In the genomic region with DNA sequence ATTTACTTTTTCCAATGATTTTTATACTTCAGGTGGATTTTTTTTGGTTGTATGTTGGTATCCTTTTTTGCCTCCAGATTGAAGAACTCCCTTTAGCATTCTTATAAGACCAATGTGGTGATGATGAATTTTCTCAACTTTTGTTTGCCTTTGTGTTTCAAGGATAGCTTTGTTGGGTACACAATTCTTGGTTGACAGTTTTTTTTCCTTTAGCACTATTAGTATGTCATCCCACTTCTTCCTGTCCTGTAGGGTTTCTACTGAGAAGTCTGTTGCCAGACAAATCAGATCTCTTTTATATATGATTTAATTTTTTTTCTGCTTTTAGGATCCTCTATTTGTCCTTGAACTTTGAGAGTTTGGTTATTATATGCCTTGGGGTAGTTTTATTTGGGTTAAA, we compare ENCODE assay signal across 9 cellular contexts.
"Had no signal": no experiment of that assay in that cellular context is flagged by ENCODE, and none has a peak within 500 bp of the region (broad histone marks: within the 10 kb centered on the region; RNA-seq: fewer than 3 reads in every experiment).

No MANE protein-coding gene starts in this region.

- H3K4me1 ChIP-seq: HAP-1 had no signal

- H3K27ac Mint-ChIP-seq: GM23338, H9, HFFc6 had no signal

- H3K27ac ChIP-seq: GM23248 had no signal

- H3K4me3 Mint-ChIP-seq: GM23338, H9, HFFc6 had no signal

- H3K36me3 ChIP-seq: HAP-1 had no signal

- H3K9ac ChIP-seq: GM23248 had no signal

- ATAC-seq: GM23338, HCT116 had no signal

- H3K4me3 ChIP-seq: GM23248, GM23338, HAP-1 had no signal

- DNase-seq: GM23248, GOT3, H7, H9, HCEC 1CT, HFFc6 had no signal
